In the genomic region with DNA sequence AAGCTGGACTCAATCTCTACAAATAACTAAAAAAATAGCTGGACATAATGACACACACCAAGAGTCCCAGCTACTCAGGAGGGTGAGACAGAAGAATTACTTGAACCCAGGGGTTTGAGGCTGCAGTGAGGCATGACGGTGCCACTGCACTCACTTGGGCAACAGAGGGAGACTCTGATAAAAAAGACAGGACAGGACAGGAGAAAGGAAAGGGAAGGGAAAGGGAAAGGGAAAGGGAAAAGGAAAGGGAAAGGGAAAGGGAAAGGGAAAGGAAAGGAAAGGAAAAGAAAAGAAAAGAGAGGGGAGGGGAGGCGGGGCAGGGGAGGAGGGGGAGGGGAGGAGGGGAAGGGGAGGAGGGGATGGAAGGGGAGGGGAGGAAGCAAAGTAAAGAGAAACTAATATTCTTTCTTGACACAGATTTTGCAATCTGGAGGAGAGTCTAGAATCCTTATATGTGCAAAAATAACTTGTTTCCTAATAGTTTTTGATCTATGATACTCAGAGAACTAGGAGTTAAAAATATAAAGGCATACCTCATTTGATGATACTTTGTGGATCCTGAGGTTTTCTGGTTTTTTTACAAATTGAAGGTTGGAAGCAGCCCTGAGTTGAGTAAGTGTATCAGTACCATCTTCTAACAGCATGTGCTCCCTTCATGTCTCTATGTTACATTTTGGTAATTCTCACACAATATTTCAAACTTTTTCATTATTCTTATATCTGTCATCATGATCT, we compare ENCODE assay signal across 11 cellular contexts. TPM values are rescaled to one million over a fixed set of nuclear protein-coding genes. Genes with fewer than 3 reads are reported as not detected.
DNase-seq lines count a peak whose midpoint lies in the region; ATAC-seq, FAIRE-seq and TF ChIP-seq lines count a peak whose summit lies in the region.
"Had no signal": no experiment of that assay in that cellular context is flagged by ENCODE, and none has a peak within 500 bp of the region (broad histone marks: within the 10 kb centered on the region; RNA-seq: fewer than 3 reads in every experiment).

No MANE protein-coding gene starts in this region.

- peak overlapping the region; percentile 78 for H3K4me2 ChIP-seq in GM12878 (ENCODE audit: control insufficient read depth, insufficient read depth)

- no peaks in the 10 kb centered on the region for H4K20me1 ChIP-seq in GM12878 (ENCODE audit: control insufficient read depth, insufficient read depth)

- intact Hi-C loops in MCF 10A (cut with micrococcal nuclease) (no loop called here), breast epithelium (cut with DNase I; ENCODE audit: low total_unique reads) (no loop called here), GM12878 (cut with micrococcal nuclease; ENCODE audit: unreplicated experiment) (no loop called here)

- no peak for TF ChIP-seq CTCF in MCF 10A (IDR thresholded peaks at IDR 0.05; ENCODE audit: unreplicated experiment)
- TF ChIP-seq CTCF in breast epithelium (IDR thresholded peaks at IDR 0.05): no peak
- TF ChIP-seq CTCF in GM12878 (IDR thresholded peaks at IDR 0.05 in 2 of 3, conservative IDR thresholded peaks at IDR 0.05 in 1 of 3; ENCODE audit: control insufficient read depth in 2 of 3, extremely low read depth in 1 of 3, insufficient read depth in 1 of 3, low read depth in 3 of 3, low read length in 3 of 3): no peak

- peak; percentile 13 for ATAC-seq in HG03460 (IDR thresholded peaks at IDR 0.05; ENCODE audit: unreplicated experiment)
- ATAC-seq in GM12878: peak; percentile 54
- ATAC-seq: esophagus mucosa, left colon had no signal

- DNase-seq in MCF 10A (ENCODE audit: unreplicated experiment) (no peak), breast epithelium (ENCODE audit: low spot score in 2 of 2) (no peak), GM12878 (ENCODE audit: low read depth, low spot score) (no peak), NCI-H345 (lab: John Stamatoyannopoulos, UW) (no peak), frontal cortex (ENCODE audit: low spot score in 2 of 2) (no peak), epidermal melanocyte (ENCODE audit: insufficient read length, low spot score) (no peak)
- no peak for DNase-seq in effector CD8-positive, alpha-beta T cell (lab: John Stamatoyannopoulos, UW)
- DNase-seq: left colon had no signal

- no peak for TF ChIP-seq EP300 in GM12878 (IDR thresholded peaks at IDR 0.05; ENCODE audit: borderline replicate concordance in 1 of 2, control insufficient read depth in 1 of 2, low read depth in 2 of 2, low read length in 2 of 2)

- in situ Hi-C loops in GM12878 (cut with MboI): no loop called here

- FAIRE-seq in GM12878 (lab: Jason Lieb, UNC) (no peak), frontal cortex (lab: Jason Lieb, UNC) (no peak)

- H3K27ac Mint-ChIP-seq in MCF 10A (ENCODE audit: low read depth, unreplicated experiment): peak overlapping the region; percentile 75

- H3K36me3 ChIP-seq in breast epithelium (no peaks in the 10 kb centered on the region), GM12878 (ENCODE audit: control insufficient read depth in 2 of 2, insufficient read depth in 2 of 2, low read length in 1 of 2) (peaks cover 0 to 24% of the 10 kb centered on the region in 2 experiments; a peak in 3 of 4 replicates)

- H3K9me3 ChIP-seq in breast epithelium: no peaks in the 10 kb centered on the region
- no peaks in the 10 kb centered on the region for H3K9me3 ChIP-seq in GM12878 (replicated peaks; ENCODE audit: control insufficient read depth, insufficient read depth, low read length)

- H2AFZ ChIP-seq in GM12878 (ENCODE audit: control insufficient read depth, low read depth, low read length): no peak overlapping the region

- H3K27me3 ChIP-seq in breast epithelium (no peaks in the 10 kb centered on the region), GM12878 (replicated peaks in 1 of 2; ENCODE audit: control insufficient read depth in 2 of 2, insufficient read depth in 2 of 2, low read length in 1 of 2) (no peaks in the 10 kb centered on the region)

- SMC1A ChIA-PET in GM12878 (lab: Charles Lee; ENCODE audit: uncharacterized antibody, unreplicated experiment): interaction anchor here (0.8 to 3.3 kb wide), 6 partner anchors 8 to 202 kb away, joined by 4 to 23 read pairs (median 5); partner anchors contain the start of genes SAR1A and TYSND1

- no TSS peak for BruUV-seq in MCF 10A (replicated peaks; lab: Mats Ljungman, UMichigan)
- no TSS peak for BruUV-seq in GM12878 (replicated peaks; lab: Mats Ljungman, UMichigan)

- 100% methylated on average over 1 of the region's 2 CpGs for WGBS in GM12878 (ENCODE audit: insufficient coverage, insufficient replicate concordance, low lambda C conversion rate, missing lambda C conversion rate)

- POLR2A ChIA-PET in MCF 10A (lab: Yijun Ruan, JAX) (interaction anchor here (1.5 to 3.0 kb wide), 3 partner anchors 8 to 31 kb away, joined by 6 to 21 read pairs (median 13); partner anchors contain the start of genes SAR1A and TYSND1), GM12878 (lab: Charles Lee) (interaction anchor here (1.0 to 2.4 kb wide), 4 partner anchors 14 to 193 kb away, joined by 3 to 7 read pairs (median 4); partner anchors contain the start of gene TYSND1)

- H3K4me3 ChIP-seq in breast epithelium (no peak overlapping the region), GM12878 (no peak overlapping the region)

- peaks cover 73% of the 10 kb centered on the region for H3K79me2 ChIP-seq in GM12878 (ENCODE audit: control insufficient read depth, insufficient read depth, low read length)

- no peak overlapping the region for H3K9ac ChIP-seq in GM12878 (ENCODE audit: control insufficient read depth, insufficient read depth, low read length)

- H3K9me3 Mint-ChIP-seq in MCF 10A (ENCODE audit: unreplicated experiment): no peaks in the 10 kb centered on the region

- TF ChIP-seq POLR2A in breast epithelium (IDR thresholded peaks at IDR 0.05): no peak
- TF ChIP-seq POLR2A in GM12878 (IDR thresholded peaks at IDR 0.05; ENCODE audit: low read depth, low read length): no peak

- peaks cover 73% of the 10 kb centered on the region for H3K36me3 Mint-ChIP-seq in MCF 10A (ENCODE audit: insufficient read depth, unreplicated experiment)

- CTCF ChIA-PET in MCF 10A (lab: Yijun Ruan, JAX): interaction anchor here (0.6 kb wide), 1 partner anchor 274 kb away, joined by 3 read pairs; no protein-coding TSS in a partner anchor
- CTCF ChIA-PET in GM12878 (lab: Yijun Ruan, JAX): interaction anchor here (1.0 to 3.7 kb wide), 4 partner anchors 16 to 193 kb away, joined by 3 to 35 read pairs (median 4); partner anchors contain the start of gene TYSND1

- RAD21 ChIA-PET in GM12878 (lab: Charles Lee; ENCODE audit: unreplicated experiment): interaction anchor here (1.0 to 3.3 kb wide), 3 partner anchors 16 to 170 kb away, joined by 3 to 30 read pairs (median 3); partner anchors contain the start of gene TYSND1

- H3K4me3 Mint-ChIP-seq in MCF 10A (ENCODE audit: unreplicated experiment): no peak overlapping the region

- H3K27ac ChIP-seq in breast epithelium: no peak overlapping the region
- H3K27ac ChIP-seq in GM12878 (ENCODE audit: control insufficient read depth, insufficient read depth): peak overlapping the region; percentile 45; the same call in 1 of the 2 replicates
- H3K27ac ChIP-seq: C4-2B had no signal

- H3K27me3 Mint-ChIP-seq in MCF 10A (ENCODE audit: insufficient read depth, unreplicated experiment): no peaks in the 10 kb centered on the region

- H3K4me1 ChIP-seq in breast epithelium (peaks cover 0 to 3% of the 10 kb centered on the region in 2 donors), GM12878 (ENCODE audit: control insufficient read depth, insufficient read depth, low read length) (peaks cover 21% of the 10 kb centered on the region)

- no peak for TF ChIP-seq RAD21 in GM12878 (IDR thresholded peaks at IDR 0.05; ENCODE audit: insufficient read depth, low read depth, low read length)

- peaks cover 34% of the 10 kb centered on the region for H3K4me1 Mint-ChIP-seq in MCF 10A (ENCODE audit: insufficient read depth, unreplicated experiment)

RNA-seq across cellular contexts. Expression of gene SAR1A, which starts 8.0 kb away (rescaled TPM):
- 132 and 152 TPM in 2 replicates for total RNA-seq in MCF 10A (2022)
- total RNA-seq in breast epithelium: 10 to 100 TPM; 87.5 to 95.4 (median 95.4) TPM
- 36.4 and 40.0 TPM in 2 replicates for total RNA-seq in GM12878 (2013; cell fraction: nucleolus; rRNA removed)
- 45.4 and 60.3 TPM in 2 replicates for total RNA-seq in GM12878 (2014; rRNA removed)
- total RNA-seq in GM12878 (2014; rRNA removed; fragmentation: Illumina TruSeq; extraction: Trizol): 52.7 and 54.7 TPM in 2 replicates
- total RNA-seq in GM12878 (2021): 77.3 and 81.3 TPM in 2 replicates
- 31.2 TPM for polyA plus RNA-seq in GM12878 (2011; ENCODE audit: low read depth)
- 85.0 and 101 TPM in 2 replicates for polyA plus RNA-seq in GM12878 (2011; rRNA removed)
- 21.4 and 21.6 TPM in 2 replicates for polyA plus RNA-seq in GM12878 (2011; cell fraction: cytosol; rRNA removed)
- polyA plus RNA-seq in GM12878 (2011; cell fraction: nucleus; rRNA removed): 17.8 and 20.3 TPM in 2 replicates
- 32.0 and 39.5 TPM in 2 replicates for polyA plus RNA-seq in GM12878 (2012)
- polyA plus RNA-seq in GM12878 (2014; fragmentation: Illumina TruSeq; extraction: Trizol): 54.8 and 55.6 TPM in 2 replicates
- 10 to 100 TPM; 69.4 to 81.1 TPM for polyA plus RNA-seq in GM12878 (2014; fragmentation: Nextera tagmentation; extraction: Ambion mirVana)
- 29.3 and 33.2 TPM in 2 replicates for polyA plus RNA-seq in GM12878 (2014; rRNA removed)
- polyA plus RNA-seq in GM12878 (2016; fragmentation: Nextera tagmentation; extraction: Ambion mirVana): 10 to 100 TPM; 58.0 to 62.2 TPM
- 40.6 and 76.1 TPM in 2 replicates for polyA minus RNA-seq in GM12878 (2011; rRNA and poly(A)+ RNA removed)
- 18.6 and 25.1 TPM in 2 replicates for polyA minus RNA-seq in GM12878 (2011; cell fraction: cytosol; rRNA and poly(A)+ RNA removed)
- 10.0 and 14.1 TPM in 2 replicates for polyA minus RNA-seq in GM12878 (2011; cell fraction: nucleus; rRNA and poly(A)+ RNA removed)
- total RNA-seq in frontal cortex: 233 TPM

RNA-seq across cellular contexts. Expression of gene TYSND1, which starts 15.8 kb away (rescaled TPM):
- total RNA-seq in MCF 10A (2022) (14.6 and 16.5 TPM in 2 replicates), breast epithelium (10 to 100 TPM; 12.5 to 19.9 (median 19.7) TPM), GM12878 (2014; rRNA removed) (18.9 and 19.4 TPM in 2 replicates), GM12878 (2014; rRNA removed; fragmentation: Illumina TruSeq; extraction: Trizol) (8.1 and 8.7 TPM in 2 replicates), GM12878 (2021) (20.0 and 21.4 TPM in 2 replicates), frontal cortex (5.3 TPM)
- total RNA-seq in GM12878 (2013; cell fraction: nucleolus; rRNA removed): 14.2 and 15.7 TPM in 2 replicates
- 5.0 TPM for polyA plus RNA-seq in GM12878 (2011; ENCODE audit: low read depth)
- polyA plus RNA-seq in GM12878 (2011; rRNA removed) (3.5 and 5.6 TPM in 2 replicates), GM12878 (2014; fragmentation: Illumina TruSeq; extraction: Trizol) (4.7 and 8.6 TPM in 2 replicates), GM12878 (2014; fragmentation: Nextera tagmentation; extraction: Ambion mirVana) (1 to 10 TPM; 1.9 to 4.5 TPM), GM12878 (2014; rRNA removed) (16.7 and 17.4 TPM in 2 replicates), GM12878 (2016; fragmentation: Nextera tagmentation; extraction: Ambion mirVana) (10 to 100 TPM; 15.2 to 18.8 TPM)
- 6.1 and 8.6 TPM in 2 replicates for polyA plus RNA-seq in GM12878 (2011; cell fraction: cytosol; rRNA removed)
- 40.7 and 42.7 TPM in 2 replicates for polyA plus RNA-seq in GM12878 (2011; cell fraction: nucleus; rRNA removed)
- 7.3 and 9.9 TPM in 2 replicates for polyA plus RNA-seq in GM12878 (2012)
- polyA minus RNA-seq in GM12878 (2011; rRNA and poly(A)+ RNA removed): 4.2 and 6.1 TPM in 2 replicates
- 2.7 and 2.9 TPM in 2 replicates for polyA minus RNA-seq in GM12878 (2011; cell fraction: cytosol; rRNA and poly(A)+ RNA removed)
- 8.0 and 12.7 TPM in 2 replicates for polyA minus RNA-seq in GM12878 (2011; cell fraction: nucleus; rRNA and poly(A)+ RNA removed)

RNA-seq across cellular contexts. Expression of gene AIFM2, which starts 29.7 kb away (rescaled TPM):
- total RNA-seq in MCF 10A (2022) (19.2 and 21.9 TPM in 2 replicates), breast epithelium (10 to 100 TPM; 14.3 to 42.1 (median 33.1) TPM), GM12878 (2014; rRNA removed) (13.7 and 14.6 TPM in 2 replicates), GM12878 (2014; rRNA removed; fragmentation: Illumina TruSeq; extraction: Trizol) (12.1 and 12.6 TPM in 2 replicates), GM12878 (2021) (20.4 and 20.5 TPM in 2 replicates), frontal cortex (4.9 TPM)
- total RNA-seq in GM12878 (2013; cell fraction: nucleolus; rRNA removed): 10.6 and 10.7 TPM in 2 replicates
- polyA plus RNA-seq in GM12878 (2011; ENCODE audit: low read depth): 6.9 TPM
- polyA plus RNA-seq in GM12878 (2011; rRNA removed) (11.7 and 17.5 TPM in 2 replicates), GM12878 (2014; fragmentation: Illumina TruSeq; extraction: Trizol) (5.7 and 12.2 TPM in 2 replicates), GM12878 (2014; fragmentation: Nextera tagmentation; extraction: Ambion mirVana) (1 to 10 TPM; 4.5 to 8.0 TPM), GM12878 (2014; rRNA removed) (20.3 and 24.5 TPM in 2 replicates), GM12878 (2016; fragmentation: Nextera tagmentation; extraction: Ambion mirVana) (10 to 100 TPM; 26.8 to 30.8 TPM)
- 22.9 and 28.1 TPM in 2 replicates for polyA plus RNA-seq in GM12878 (2011; cell fraction: cytosol; rRNA removed)
- 16.8 and 18.6 TPM in 2 replicates for polyA plus RNA-seq in GM12878 (2011; cell fraction: nucleus; rRNA removed)
- polyA plus RNA-seq in GM12878 (2012): 13.4 and 14.1 TPM in 2 replicates
- polyA minus RNA-seq in GM12878 (2011; rRNA and poly(A)+ RNA removed): 10.3 and 17.0 TPM in 2 replicates
- 5.7 and 10.8 TPM in 2 replicates for polyA minus RNA-seq in GM12878 (2011; cell fraction: cytosol; rRNA and poly(A)+ RNA removed)
- 4.4 and 7.7 TPM in 2 replicates for polyA minus RNA-seq in GM12878 (2011; cell fraction: nucleus; rRNA and poly(A)+ RNA removed)
